28 cellular contexts compared by ENCODE assay signal in genomic region chr6:147035891-147036290, GRCh38.
"Had no signal": no experiment of that assay in that cellular context is flagged by ENCODE, and none has a peak within 500 bp of the region (broad histone marks: within the 10 kb centered on the region; RNA-seq: fewer than 3 reads in every experiment).

No MANE protein-coding gene starts in this region.

- H3K27ac ChIP-seq: left ventricle myocardium inferior, pancreas, prostate gland, stomach, testis, thyroid gland, transverse colon, upper lobe of left lung, vagina had no signal

- H3K27ac Mint-ChIP-seq: immature natural killer cell; mesothelial cell of epicardium; natural killer cell; stimulated activated naive B cell treated with anti-CD40 and anti-IgM and Interleukin-4, amounts not matched to agents 10 μg/mL and 1 μg/mL and 100 μg/mL, for 72 hours had no signal

- H3K4me3 Mint-ChIP-seq: immature natural killer cell; mesothelial cell of epicardium; naive B cell; natural killer cell; neural crest cell; stimulated activated naive B cell treated with anti-CD40 and anti-IgM and Interleukin-4, amounts not matched to agents 10 μg/mL and 1 μg/mL and 100 μg/mL, for 72 hours had no signal

- H3K27me3 ChIP-seq: pancreas, stomach, testis, thyroid gland, transverse colon, upper lobe of left lung, vagina had no signal

- H3K9me3 Mint-ChIP-seq: neural crest cell; stimulated activated naive B cell treated with anti-CD40 and anti-IgM and Interleukin-4, amounts not matched to agents 10 μg/mL and 1 μg/mL and 100 μg/mL, for 72 hours had no signal

- H3K36me3 Mint-ChIP-seq: immature natural killer cell; mesothelial cell of epicardium; naive B cell; natural killer cell; stimulated activated naive B cell treated with anti-CD40 and anti-IgM and Interleukin-4, amounts not matched to agents 10 μg/mL and 1 μg/mL and 100 μg/mL, for 72 hours had no signal

- H3K4me3 ChIP-seq: left ventricle myocardium inferior, lung, pancreas, prostate gland, smooth muscle cell, stomach, testis, thyroid gland, transverse colon, upper lobe of left lung, vagina had no signal

- H3K9me3 ChIP-seq: left ventricle myocardium inferior, pancreas, prostate gland, stomach, testis, thyroid gland, transverse colon, upper lobe of left lung, vagina had no signal

- DNase-seq: hypothalamus; immature natural killer cell; islet precursor cell; left ventricle myocardium inferior; mesendoderm; naive B cell; natural killer cell; nucleus accumbens; pancreas; posterior cingulate gyrus; retina; right cardiac atrium; stimulated activated CD4-positive, alpha-beta T cell treated with anti-CD3 and anti-CD28 coated beads, Interleukin-1b, Interleukin-23, amount 100 ng/mL, for 48 hours; stimulated activated CD4-positive, alpha-beta T cell treated with anti-CD3 and anti-CD28 coated beads, Interleukin-2, amount 100 ng/mL, for 48 hours; stimulated activated naive B cell treated with anti-CD40 and anti-IgM and Interleukin-4, amounts not matched to agents 10 μg/mL and 1 μg/mL and 100 μg/mL, for 72 hours; stimulated activated naive CD8-positive, alpha-beta T cell treated with anti-CD3 and anti-CD28 coated beads, Interleukin-15, Interleukin-2, amounts not matched to agents 100 U/mL and 50 U/mL, for 24 hours; stomach; testis; thyroid gland; transverse colon; upper lobe of left lung had no signal

- H3K36me3 ChIP-seq: left ventricle myocardium inferior, pancreas, prostate gland, stomach, thyroid gland, transverse colon, upper lobe of left lung, vagina had no signal

- ATAC-seq: natural killer cell; pancreas; right cardiac atrium; sciatic nerve; stimulated activated naive B cell treated with anti-CD40 and anti-IgM and Interleukin-4, amounts not matched to agents 10 μg/mL and 1 μg/mL and 100 μg/mL, for 72 hours; stimulated activated naive CD8-positive, alpha-beta T cell treated with anti-CD3 and anti-CD28 coated beads, Interleukin-15, Interleukin-2, amounts not matched to agents 100 U/mL and 50 U/mL, for 24 hours had no signal

- H3K4me1 ChIP-seq: left ventricle myocardium inferior, pancreas, prostate gland, stomach, testis, thyroid gland, transverse colon, upper lobe of left lung, vagina had no signal

- H3K4me1 Mint-ChIP-seq: immature natural killer cell; naive B cell; natural killer cell; stimulated activated naive B cell treated with anti-CD40 and anti-IgM and Interleukin-4, amounts not matched to agents 10 μg/mL and 1 μg/mL and 100 μg/mL, for 72 hours had no signal
